ENCODE assay signal across 1 cellular context in genomic region chr11:108498816-108499408, GRCh38.
TF ChIP-seq lines count a peak whose summit lies in the region.

No MANE protein-coding gene starts in this region.

TF ChIP-seq in HCT116, 20 proteins besides CTCF, POLR2A, EP300 and RAD21 (continued from another document):
- TF ChIP-seq MAX (IDR thresholded peaks at IDR 0.05) (no peak), CBX3 (IDR thresholded peaks at IDR 0.05; ENCODE audit: low read depth) (no peak), SP1 (IDR thresholded peaks at IDR 0.05; ENCODE audit: low read depth) (no peak), ELF1 (IDR thresholded peaks at IDR 0.05; ENCODE audit: borderline replicate concordance, low read depth) (no peak)
